Comparison of ENCODE assay signal across 11 cellular contexts in the genomic region with DNA sequence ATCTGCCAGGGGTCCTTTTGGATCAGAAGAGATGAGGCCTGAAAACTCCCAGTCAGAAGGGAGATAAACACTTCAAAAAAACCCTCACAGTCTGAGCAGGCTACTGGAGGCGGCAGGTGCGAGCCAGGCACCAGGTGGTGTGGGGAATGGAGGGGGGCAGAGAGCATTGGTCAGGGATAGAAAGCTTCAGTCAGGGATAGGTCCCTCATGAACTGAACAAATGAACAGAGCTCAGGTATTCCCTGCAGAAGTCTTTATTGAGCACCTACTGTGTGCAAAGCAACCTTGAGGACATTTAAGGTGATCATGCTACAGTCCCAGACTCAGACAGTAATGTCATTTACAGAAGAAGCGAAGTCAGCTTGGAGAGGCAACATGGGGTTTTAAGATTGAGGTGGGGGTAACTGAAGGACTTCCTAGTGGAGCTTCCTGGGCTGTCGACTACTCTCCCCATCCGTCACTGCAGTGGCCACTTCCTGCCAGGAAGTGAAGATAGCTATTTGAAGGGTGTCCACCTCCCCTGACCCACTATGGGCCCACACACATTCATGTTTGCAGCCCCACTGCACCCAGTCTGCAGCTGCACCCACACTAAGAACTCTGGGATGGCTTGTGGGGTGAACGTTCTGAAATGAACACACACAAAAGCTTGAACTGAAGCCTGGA. TPM values are rescaled to one million over a fixed set of nuclear protein-coding genes. Genes with fewer than 3 reads are reported as not detected.
DNase-seq lines count a peak whose midpoint lies in the region; ATAC-seq and TF ChIP-seq lines count a peak whose summit lies in the region.
"Had no signal": no experiment of that assay in that cellular context is flagged by ENCODE, and none has a peak within 500 bp of the region (broad histone marks: within the 10 kb centered on the region; RNA-seq: fewer than 3 reads in every experiment).

No MANE protein-coding gene starts in this region.

- H3K36me3 Mint-ChIP-seq in brain (peaks cover 3% of the 10 kb centered on the region), neural crest cell (ENCODE audit: low read depth) (no peaks in the 10 kb centered on the region)

- no peak for ATAC-seq in GM19328 (IDR thresholded peaks at IDR 0.05; ENCODE audit: unreplicated experiment)
- no peak for ATAC-seq in HG03565 (IDR thresholded peaks at IDR 0.05; ENCODE audit: unreplicated experiment)
- ATAC-seq: left colon, right cardiac atrium had no signal

- H3K4me3 Mint-ChIP-seq in brain (peak overlapping the region; percentile 38 to 79 (median 70)), neural crest cell (peak overlapping the region; percentile 80)

- H3K27me3 Mint-ChIP-seq in brain (peaks cover 2% of the 10 kb centered on the region), neural crest cell (ENCODE audit: low read depth) (no peaks in the 10 kb centered on the region)

- H3K27ac Mint-ChIP-seq in brain (peak overlapping the region in 4 of 5 experiments; percentile 35 to 92 (median 82)), neural crest cell (ENCODE audit: unreplicated experiment) (no peak overlapping the region)

- peak; percentile 29 for DNase-seq in D341Med (ENCODE audit: low spot score)
- DNase-seq in NCI-H146 treated with DMSO at 0.1 percent for 48 hours (lab: John Stamatoyannopoulos, UW; ENCODE audit: unreplicated experiment), result peak; percentile 18
- no peak for DNase-seq in neural crest cell (ENCODE audit: low read depth, low spot score)
- no peak for DNase-seq in stimulated activated CD4-positive, alpha-beta T cell treated with anti-CD3 and anti-CD28 coated beads, Interleukin-12 subunit alpha, Interleukin-12 subunit beta, amount 100 ng/mL, for 4 hours
- DNase-seq in activated CD4-positive, alpha-beta T cell treated with anti-CD3 and anti-CD28 coated beads for 1 hour, result no peak
- DNase-seq: EL, left colon, right cardiac atrium had no signal

- H3K9me3 Mint-ChIP-seq in brain (peaks cover 0 to 2% (median 0%) of the 10 kb centered on the region in 5 experiments), neural crest cell (no peaks in the 10 kb centered on the region)

- H3K4me1 Mint-ChIP-seq in brain (peaks cover 67% of the 10 kb centered on the region), neural crest cell (peaks cover 47% of the 10 kb centered on the region)

- TF ChIP-seq CTCF in brain (conservative IDR thresholded peaks at IDR 0.05) (no peak), neural crest cell (conservative IDR thresholded peaks at IDR 0.05) (no peak)

RNA-seq across cellular contexts. Expression of a gene that starts 3.2 kb away (rescaled TPM):
- polyA plus RNA-seq in brain (ENCODE audit: insufficient read depth, low read depth, low replicate concordance), result 78.3 TPM
- 25.1 TPM in 2 replicates for total RNA-seq in neural crest cell

Comparison
In these comparisons a context has a peak if more than half of its experiments do, and no peak if none do; other contexts are left out.
1. DNase-seq: peak in D341Med (single experiment) and NCI-H146 treated with DMSO at 0.1 percent for 48 hours (single experiment); none in neural crest cell (single experiment), stimulated activated CD4-positive, alpha-beta T cell treated with anti-CD3 and anti-CD28 coated beads, Interleukin-12 subunit alpha, Interleukin-12 subunit beta, amount 100 ng/mL, for 4 hours (single experiment) and activated CD4-positive, alpha-beta T cell treated with anti-CD3 and anti-CD28 coated beads for 1 hour (single experiment).